In the genomic region with DNA sequence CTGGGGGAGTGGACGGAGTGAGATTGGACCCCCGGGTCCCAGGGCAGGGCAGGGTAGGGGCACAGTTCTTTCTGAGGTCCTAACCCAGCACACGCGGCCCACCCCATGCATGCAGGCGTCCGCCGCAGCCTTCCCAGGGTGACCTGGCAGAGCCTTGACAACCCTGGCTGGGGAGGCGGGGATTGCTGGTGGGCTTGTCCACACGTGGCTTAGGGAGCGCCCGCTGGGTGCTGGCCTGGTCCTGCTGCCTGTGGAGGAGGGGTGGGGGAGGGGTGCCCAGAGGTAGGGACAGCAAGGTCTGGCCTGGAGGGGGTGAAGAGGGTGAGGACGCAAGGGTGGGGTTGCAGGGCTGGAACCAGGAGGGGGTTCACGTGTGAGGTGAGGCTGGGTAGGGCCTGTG, we compare ENCODE assay signal across 14 cellular contexts. TPM values are rescaled to one million over a fixed set of nuclear protein-coding genes. Genes with fewer than 3 reads are reported as not detected.
A peak's percentile ranks its signal among the peaks of the same experiment; 100 is the strongest.
DNase-seq lines count a peak whose midpoint lies in the region; ATAC-seq and TF ChIP-seq lines count a peak whose summit lies in the region.
"Had no signal": no experiment of that assay in that cellular context is flagged by ENCODE, and none has a peak within 500 bp of the region (broad histone marks: within the 10 kb centered on the region; RNA-seq: fewer than 3 reads in every experiment).

No MANE protein-coding gene starts in this region.

- no peaks in the 10 kb centered on the region for H3K36me3 ChIP-seq in OCI-LY3 (replicated peaks; ENCODE audit: low read depth, low read length)
- H3K36me3 ChIP-seq in colonic mucosa: no peaks in the 10 kb centered on the region
- no peaks in the 10 kb centered on the region for H3K36me3 ChIP-seq in right lobe of liver
- H3K36me3 ChIP-seq in skeletal muscle tissue (ENCODE audit: control insufficient read depth in 3 of 3, insufficient read depth in 3 of 3, low read length in 3 of 3): no peaks in the 10 kb centered on the region
- no peaks in the 10 kb centered on the region for H3K36me3 ChIP-seq in neural progenitor cell

- H3K36me3 Mint-ChIP-seq in neural progenitor cell (no peaks in the 10 kb centered on the region), CD14-positive monocyte (peaks cover 16 to 31% of the 10 kb centered on the region in 2 donors)
- H3K36me3 Mint-ChIP-seq: CD8-positive, alpha-beta memory T cell had no signal

- H3K4me1 ChIP-seq in OCI-LY3 (ENCODE audit: low read length) (peaks cover 29% of the 10 kb centered on the region), colonic mucosa (peaks cover 58% of the 10 kb centered on the region), right lobe of liver (peaks cover 0 to 86% (median 44%) of the 10 kb centered on the region in 4 donors), skeletal muscle tissue (ENCODE audit: control insufficient read depth in 3 of 3, insufficient read depth in 3 of 3, low read length in 3 of 3) (peaks cover 99 to 100% (median 100%) of the 10 kb centered on the region in 3 donors), neural progenitor cell (peaks cover 40% of the 10 kb centered on the region)

- H3K79me2 ChIP-seq in OCI-LY3 (ENCODE audit: low read length): peaks cover 56% of the 10 kb centered on the region
- peaks cover 97% of the 10 kb centered on the region for H3K79me2 ChIP-seq in neural progenitor cell (ENCODE audit: low read depth)

- ATAC-seq in right lobe of liver (no peak), HG02571 (IDR thresholded peaks at IDR 0.05; ENCODE audit: unreplicated experiment) (no peak)

- TF ChIP-seq CTCF in OCI-LY3 (IDR thresholded peaks at IDR 0.05; ENCODE audit: low read depth, low read length) (no peak), colonic mucosa (IDR thresholded peaks at IDR 0.05) (no peak), right lobe of liver (IDR thresholded peaks at IDR 0.05) (no peak), neural progenitor cell (IDR thresholded peaks at IDR 0.05) (no peak), CD14-positive monocyte (IDR thresholded peaks at IDR 0.05) (no peak)

- no peaks in the 10 kb centered on the region for H3K27me3 Mint-ChIP-seq in neural progenitor cell (ENCODE audit: insufficient read depth, low read depth)
- H3K27me3 Mint-ChIP-seq in CD14-positive monocyte (ENCODE audit: low read depth in 3 of 3): peaks cover 0 to 2% (median 0%) of the 10 kb centered on the region in 3 donors
- H3K27me3 Mint-ChIP-seq: B cell had no signal

- H3K4me2 ChIP-seq in OCI-LY3 (ENCODE audit: low read length) (peak overlapping the region; percentile 4; the same call in 1 of the 2 replicates), neural progenitor cell (no peak overlapping the region)

- WGBS in right lobe of liver (ENCODE audit: insufficient coverage, low coverage, low lambda C conversion rate, missing lambda C conversion rate): 13% methylated on average over 4 of the region's 13 CpGs

- no peaks in the 10 kb centered on the region for H3K27me3 ChIP-seq in OCI-LY3 (ENCODE audit: low read depth, low read length)
- H3K27me3 ChIP-seq in colonic mucosa: no peaks in the 10 kb centered on the region
- no peaks in the 10 kb centered on the region for H3K27me3 ChIP-seq in right lobe of liver
- no peaks in the 10 kb centered on the region for H3K27me3 ChIP-seq in skeletal muscle tissue (ENCODE audit: control insufficient read depth in 3 of 3, insufficient read depth in 3 of 3, low read length in 3 of 3)
- H3K27me3 ChIP-seq in neural progenitor cell: no peaks in the 10 kb centered on the region

- no peak overlapping the region for H3K27ac ChIP-seq in OCI-LY3 (ENCODE audit: low read length)
- H3K27ac ChIP-seq in colonic mucosa: peak overlapping the region; percentile 75
- peak overlapping the region; percentile 65 to 97 (median 77) for H3K27ac ChIP-seq in right lobe of liver
- no peak overlapping the region for H3K27ac ChIP-seq in skeletal muscle tissue (ENCODE audit: low read depth, low read length)
- H3K27ac ChIP-seq in neural progenitor cell: no peak overlapping the region
- H3K27ac ChIP-seq: SK-N-MC had no signal

- H3K27ac Mint-ChIP-seq in neural progenitor cell (no peak overlapping the region), CD14-positive monocyte (no peak overlapping the region)
- H3K27ac Mint-ChIP-seq: B cell; CD8-positive, alpha-beta memory T cell had no signal

- H4K20me1 ChIP-seq in OCI-LY3 (ENCODE audit: insufficient read depth, low read length) (peaks cover 100% of the 10 kb centered on the region), neural progenitor cell (ENCODE audit: low read depth) (peaks cover 100% of the 10 kb centered on the region)

- H3K9me3 ChIP-seq in OCI-LY3 (ENCODE audit: insufficient read depth, low read length) (no peaks in the 10 kb centered on the region), colonic mucosa (no peaks in the 10 kb centered on the region), right lobe of liver (no peaks in the 10 kb centered on the region), skeletal muscle tissue (ENCODE audit: control insufficient read depth in 3 of 3, low read length in 3 of 3) (no peaks in the 10 kb centered on the region), neural progenitor cell (ENCODE audit: low read depth) (no peaks in the 10 kb centered on the region)

- H3K4me3 Mint-ChIP-seq in neural progenitor cell: no peak overlapping the region
- no peak overlapping the region for H3K4me3 Mint-ChIP-seq in CD14-positive monocyte
- H3K4me3 Mint-ChIP-seq: B cell; CD8-positive, alpha-beta memory T cell had no signal

- H3K4me1 Mint-ChIP-seq in neural progenitor cell: peaks cover 37% of the 10 kb centered on the region
- peaks cover 83% of the 10 kb centered on the region for H3K4me1 Mint-ChIP-seq in CD14-positive monocyte

- H3F3A ChIP-seq in neural progenitor cell (ENCODE audit: low read depth): peaks cover 21% of the 10 kb centered on the region

- H2AFZ ChIP-seq in OCI-LY3 (ENCODE audit: low read depth, low read length) (no peak overlapping the region), neural progenitor cell (replicated peaks) (no peak overlapping the region)

- intact Hi-C loops in colonic mucosa (cut with DNase I): loop anchor here (5.0 kb wide), 1 partner anchor 160 kb away; no protein-coding TSS in a partner anchor
- intact Hi-C loops in right lobe of liver (cut with DNase I): loop anchor here in 1 of 2 donors (10.0 kb wide), 1 partner anchor 157 kb away; no protein-coding TSS in a partner anchor
- intact Hi-C loops in CD14-positive monocyte (cut with micrococcal nuclease): no loop called here

- no peak for DNase-seq in colonic mucosa
- DNase-seq in right lobe of liver: peak; percentile 66 to 79 (median 78)
- no peak for DNase-seq in neural progenitor cell (ENCODE audit: low spot score)
- DNase-seq in CD14-positive monocyte (ENCODE audit: low spot score): no peak
- DNase-seq: CD8-positive, alpha-beta memory T cell; Kasumi-1; NCI-H1417; NCI-H1930; NCI-H526 had no signal

- H3K4me3 ChIP-seq in OCI-LY3 (ENCODE audit: low read length) (no peak overlapping the region), colonic mucosa (no peak overlapping the region), right lobe of liver (peak overlapping the region in 2 of 3 donors; percentile 38 to 90), skeletal muscle tissue (ENCODE audit: low read length in 3 of 3) (no peak overlapping the region), neural progenitor cell (no peak overlapping the region)
- H3K4me3 ChIP-seq: SK-N-MC had no signal

- TF ChIP-seq POLR2A in right lobe of liver (IDR thresholded peaks at IDR 0.05): no peak

- H3K9me3 Mint-ChIP-seq in neural progenitor cell (no peaks in the 10 kb centered on the region), CD14-positive monocyte (no peaks in the 10 kb centered on the region)
- H3K9me3 Mint-ChIP-seq: CD8-positive, alpha-beta memory T cell had no signal

- H3K9ac ChIP-seq in OCI-LY3 (ENCODE audit: low read length) (no peak overlapping the region), colonic mucosa (ENCODE audit: low read depth in 2 of 2, low read length in 2 of 2) (peak overlapping the region in 1 of 2 donors; percentile 70), skeletal muscle tissue (ENCODE audit: low read depth in 1 of 3, low read length in 3 of 3) (peak overlapping the region; percentile 43 to 95 (median 50)), neural progenitor cell (no peak overlapping the region)

RNA-seq across cellular contexts. Expression of a gene that starts 6.0 kb away (rescaled TPM):
- total RNA-seq in colonic mucosa: 10 to 100 TPM; 68.2 to 72.0 TPM
- 100 to 1,000 TPM; 105 to 165 (median 131) TPM for total RNA-seq in right lobe of liver
- total RNA-seq in skeletal muscle tissue: 11.5 TPM
- 11.6 and 25.5 TPM in 2 replicates for total RNA-seq in neural progenitor cell (ENCODE audit: low replicate concordance)
- 10 to 100 TPM; 15.8 to 23.2 TPM for polyA plus RNA-seq in CD14-positive monocyte

Comparison
In these comparisons a context has a peak if more than half of its experiments do, and no peak if none do; other contexts are left out.
1. H3K27ac ChIP-seq: peak in colonic mucosa (single experiment) and right lobe of liver (3 of 3); none in OCI-LY3 (single experiment), skeletal muscle tissue (single experiment) and neural progenitor cell (single experiment).
2. H3K4me3 ChIP-seq: peak in right lobe of liver (2 of 3); none in OCI-LY3 (single experiment), colonic mucosa (single experiment), skeletal muscle tissue (0 of 3) and neural progenitor cell (single experiment).
3. H3K9ac ChIP-seq: peak in skeletal muscle tissue (3 of 3); none in OCI-LY3 (single experiment) and neural progenitor cell (single experiment).
4. DNase-seq: peak in right lobe of liver (3 of 3); none in colonic mucosa (single experiment), neural progenitor cell (single experiment) and CD14-positive monocyte (single experiment).